ENCODE assay signal across 31 cellular contexts in genomic region chr4:119781044-119781443, GRCh38.
"Had no signal": no experiment of that assay in that cellular context is flagged by ENCODE, and none has a peak within 500 bp of the region (broad histone marks: within the 10 kb centered on the region; RNA-seq: fewer than 3 reads in every experiment).

No MANE protein-coding gene starts in this region.

- H3K27ac ChIP-seq: SJCRH30, SK-N-MC, WERI-Rb-1 had no signal

- H3K9me3 ChIP-seq: MG63, SJCRH30 had no signal

- DNase-seq: activated CD4-positive, alpha-beta T cell treated with anti-CD3 and anti-CD28 coated beads for 1 hour; activated CD4-positive, alpha-beta T cell treated with anti-CD3 and anti-CD28 coated beads, Interleukin-2, amount 10 ng/mL, durations not matched to agents 24 days and 14 days; activated CD4-positive, alpha-beta T cell treated with anti-CD3 and anti-CD28 coated beads, Interleukin-2, amount 50 U/mL, for 4 hours; activated CD4-positive, CD25-positive, alpha-beta regulatory T cell; activated CD8-positive, alpha-beta T cell treated with anti-CD3 and anti-CD28 coated beads for 36 hours; activated effector memory CD4-positive, alpha-beta T cell treated with Interleukin-2 at 50 U/mL for 16 hours; activated naive CD4-positive, alpha-beta T cell treated with anti-CD3 and anti-CD28 coated beads, Interleukin-2, amount 10 ng/mL, durations not matched to agents 7 days and 5 days; activated naive CD8-positive, alpha-beta T cell treated with anti-CD3 and anti-CD28 coated beads, Interleukin-2, amount 50 U/mL, for 24 hours; activated T-cell treated with anti-CD3 and anti-CD28 coated beads, Interleukin-2, amount 50 U/mL, for 24 hours; anterior cingulate cortex; caudate nucleus; cerebellar nuclear complex; Kasumi-1; KG1; MG63; MV-4-11; NCI-H1105; NCI-H1417 treated with DMSO at 0.1 percent for 48 hours; NCI-H187 treated with DMSO at 0.1 percent for 48 hours; NCI-H2081; NCI-H2171; NCI-H446 treated with DMSO at 0.1 percent for 48 hours; NCI-H524; OCI-M1; SHP77; SJCRH30; T1000; WERI-Rb-1 had no signal

- H3K36me3 Mint-ChIP-seq: activated naive CD4-positive, alpha-beta T cell treated with anti-CD3 and anti-CD28 coated beads, Interleukin-2, amount 10 ng/mL, durations not matched to agents 7 days and 5 days; activated naive CD8-positive, alpha-beta T cell had no signal

- H3K4me1 ChIP-seq: SJCRH30 had no signal

- H3K4me3 ChIP-seq: MG63, SJCRH30, SK-N-MC had no signal

- H3K36me3 ChIP-seq: MG63, SJCRH30, WERI-Rb-1 had no signal

- H3K4me3 Mint-ChIP-seq: activated CD4-positive, alpha-beta T cell treated with anti-CD3 and anti-CD28 coated beads, Interleukin-2, amount 10 ng/mL, durations not matched to agents 24 days and 14 days; activated CD8-positive, alpha-beta T cell treated with anti-CD3 and anti-CD28 coated beads for 36 hours; activated naive CD4-positive, alpha-beta T cell treated with anti-CD3 and anti-CD28 coated beads, Interleukin-2, amount 10 ng/mL, durations not matched to agents 7 days and 5 days; activated naive CD8-positive, alpha-beta T cell; activated naive CD8-positive, alpha-beta T cell treated with anti-CD3 and anti-CD28 coated beads, Interleukin-2, amount 50 U/mL, for 24 hours; activated T-cell treated with anti-CD3 and anti-CD28 coated beads, Interleukin-2, amount 50 U/mL, for 24 hours; brain had no signal

- H3K27me3 ChIP-seq: MG63, SJCRH30 had no signal

- H3K4me1 Mint-ChIP-seq: activated CD4-positive, alpha-beta T cell treated with anti-CD3 and anti-CD28 coated beads, Interleukin-2, amount 10 ng/mL, durations not matched to agents 24 days and 14 days; activated naive CD4-positive, alpha-beta T cell treated with anti-CD3 and anti-CD28 coated beads, Interleukin-2, amount 10 ng/mL, durations not matched to agents 7 days and 5 days; activated naive CD8-positive, alpha-beta T cell treated with anti-CD3 and anti-CD28 coated beads, Interleukin-2, amount 50 U/mL, for 24 hours; brain had no signal

- H3K9me3 Mint-ChIP-seq: activated CD4-positive, alpha-beta T cell treated with anti-CD3 and anti-CD28 coated beads, Interleukin-2, amount 10 ng/mL, durations not matched to agents 24 days and 14 days; activated CD8-positive, alpha-beta T cell treated with anti-CD3 and anti-CD28 coated beads for 36 hours; activated naive CD4-positive, alpha-beta T cell treated with anti-CD3 and anti-CD28 coated beads, Interleukin-2, amount 10 ng/mL, durations not matched to agents 7 days and 5 days; activated naive CD8-positive, alpha-beta T cell treated with anti-CD3 and anti-CD28 coated beads, Interleukin-2, amount 50 U/mL, for 24 hours; activated T-cell treated with anti-CD3 and anti-CD28 coated beads, Interleukin-2, amount 50 U/mL, for 24 hours had no signal

- H3K27me3 Mint-ChIP-seq: activated CD4-positive, alpha-beta T cell treated with anti-CD3 and anti-CD28 coated beads, Interleukin-2, amount 10 ng/mL, durations not matched to agents 24 days and 14 days; activated CD8-positive, alpha-beta T cell treated with anti-CD3 and anti-CD28 coated beads for 36 hours; activated naive CD4-positive, alpha-beta T cell treated with anti-CD3 and anti-CD28 coated beads, Interleukin-2, amount 10 ng/mL, durations not matched to agents 7 days and 5 days had no signal

- H3K27ac Mint-ChIP-seq: activated CD4-positive, alpha-beta T cell treated with anti-CD3 and anti-CD28 coated beads, Interleukin-2, amount 10 ng/mL, durations not matched to agents 24 days and 14 days; activated CD8-positive, alpha-beta T cell treated with anti-CD3 and anti-CD28 coated beads for 36 hours; activated naive CD4-positive, alpha-beta T cell treated with anti-CD3 and anti-CD28 coated beads, Interleukin-2, amount 10 ng/mL, durations not matched to agents 7 days and 5 days; activated naive CD8-positive, alpha-beta T cell; activated naive CD8-positive, alpha-beta T cell treated with anti-CD3 and anti-CD28 coated beads, Interleukin-2, amount 50 U/mL, for 24 hours; activated T-cell treated with anti-CD3 and anti-CD28 coated beads, Interleukin-2, amount 50 U/mL, for 24 hours; brain had no signal
